ENCODE assay signal across 9 cellular contexts in the genomic region with DNA sequence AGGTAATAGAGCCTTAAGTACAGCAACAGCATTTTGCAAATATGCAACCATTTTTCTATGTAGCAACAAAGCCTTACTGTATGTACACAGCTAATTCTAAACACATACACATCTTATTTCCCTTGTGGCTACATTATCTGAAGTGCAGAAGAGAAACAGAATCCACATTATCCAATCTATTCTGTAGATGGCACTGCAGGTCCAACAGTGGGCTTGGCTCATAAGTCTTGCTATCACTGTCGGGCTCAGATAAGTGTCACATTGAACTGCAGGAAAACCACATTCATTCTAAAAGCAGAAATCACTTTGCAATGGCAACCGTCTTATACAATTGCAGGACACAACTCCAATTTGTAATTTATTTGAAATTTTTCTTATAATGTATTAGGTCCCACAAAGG.
DNase-seq lines count a peak whose midpoint lies in the region; ATAC-seq and TF ChIP-seq lines count a peak whose summit lies in the region.
"Had no signal": no experiment of that assay in that cellular context is flagged by ENCODE, and none has a peak within 500 bp of the region (broad histone marks: within the 10 kb centered on the region; RNA-seq: fewer than 3 reads in every experiment).

No MANE protein-coding gene starts in this region.

- H3K4me3 ChIP-seq in breast epithelium (no peak overlapping the region), choroid plexus epithelial cell (ENCODE audit: low read depth, low read length) (no peak overlapping the region)
- H3K4me3 ChIP-seq: SJCRH30 had no signal

- no peaks in the 10 kb centered on the region for H3K27me3 Mint-ChIP-seq in MCF 10A (ENCODE audit: insufficient read depth, unreplicated experiment)
- H3K27me3 Mint-ChIP-seq in glutamatergic neuron (ENCODE audit: unreplicated experiment), result no peaks in the 10 kb centered on the region

- intact Hi-C loops in MCF 10A (cut with micrococcal nuclease), result loop anchor here (1.0 to 10.0 kb wide), 5 partner anchors 221 to 1577 kb away; partner anchors contain the start of gene TPK1
- intact Hi-C loops in breast epithelium (cut with DNase I; ENCODE audit: low total_unique reads), result no loop called here

- no peaks in the 10 kb centered on the region for H3K4me1 ChIP-seq in breast epithelium
- H3K4me1 ChIP-seq: SJCRH30 had no signal

- H3K27me3 ChIP-seq in breast epithelium, result no peaks in the 10 kb centered on the region
- H3K27me3 ChIP-seq: SJCRH30 had no signal

- H3K9me3 ChIP-seq in breast epithelium, result no peaks in the 10 kb centered on the region
- H3K9me3 ChIP-seq: SJCRH30 had no signal

- no peaks in the 10 kb centered on the region for H3K36me3 ChIP-seq in breast epithelium
- H3K36me3 ChIP-seq: SJCRH30 had no signal

- no peak for ATAC-seq in HG02678 (IDR thresholded peaks at IDR 0.05; ENCODE audit: unreplicated experiment)

- H3K4me3 Mint-ChIP-seq in MCF 10A (ENCODE audit: unreplicated experiment) (no peak overlapping the region), glutamatergic neuron (ENCODE audit: unreplicated experiment) (no peak overlapping the region)

- DNase-seq in MCF 10A (ENCODE audit: unreplicated experiment) (peak; percentile 49), breast epithelium (ENCODE audit: low spot score in 2 of 2) (no peak), NCI-H2171 treated with DMSO at 0.1 percent for 48 hours (lab: John Stamatoyannopoulos, UW) (peak; percentile 78), choroid plexus epithelial cell (ENCODE audit: low read depth) (peak; percentile 66), pulmonary artery endothelial cell (ENCODE audit: low read depth, low spot score) (peak; percentile 1), KG1 (lab: John Stamatoyannopoulos, UW) (no peak), glutamatergic neuron (no peak)

- BruUV-seq in MCF 10A (replicated peaks; lab: Mats Ljungman, UMichigan), result no TSS peak

- TF ChIP-seq CTCF in MCF 10A (IDR thresholded peaks at IDR 0.05; ENCODE audit: unreplicated experiment) (peak; percentile 47), breast epithelium (IDR thresholded peaks at IDR 0.05) (no peak), choroid plexus epithelial cell (conservative IDR thresholded peaks at IDR 0.05; ENCODE audit: low read depth, low read length) (peak; percentile 62), glutamatergic neuron (IDR thresholded peaks at IDR 0.05; ENCODE audit: partially characterized antibody, unreplicated experiment) (no peak)

- H3K27ac Mint-ChIP-seq in MCF 10A (ENCODE audit: low read depth, unreplicated experiment) (no peak overlapping the region), glutamatergic neuron (ENCODE audit: unreplicated experiment) (no peak overlapping the region)

- POLR2A ChIA-PET in MCF 10A (lab: Yijun Ruan, JAX), result no interaction called here

- CTCF ChIA-PET in MCF 10A (lab: Yijun Ruan, JAX), result interaction anchor here (0.6 to 2.7 kb wide), 7 partner anchors 15 to 331 kb away, joined by 3 to 9 read pairs (median 3); no protein-coding TSS in a partner anchor

- H3K36me3 Mint-ChIP-seq in MCF 10A (ENCODE audit: insufficient read depth, unreplicated experiment) (no peaks in the 10 kb centered on the region), glutamatergic neuron (ENCODE audit: unreplicated experiment) (no peaks in the 10 kb centered on the region)

- no peak overlapping the region for H3K27ac ChIP-seq in breast epithelium
- H3K27ac ChIP-seq: SJCRH30 had no signal

- no peak for TF ChIP-seq POLR2A in breast epithelium (IDR thresholded peaks at IDR 0.05)

- H3K9me3 Mint-ChIP-seq in MCF 10A (ENCODE audit: unreplicated experiment) (no peaks in the 10 kb centered on the region), glutamatergic neuron (ENCODE audit: unreplicated experiment) (no peaks in the 10 kb centered on the region)

- H3K4me1 Mint-ChIP-seq in MCF 10A (ENCODE audit: insufficient read depth, unreplicated experiment), result no peaks in the 10 kb centered on the region
- peaks cover 20% of the 10 kb centered on the region for H3K4me1 Mint-ChIP-seq in glutamatergic neuron (ENCODE audit: low read depth, unreplicated experiment)

Comparison
In these comparisons a context has a peak if more than half of its experiments do, and no peak if none do; other contexts are left out.
1. DNase-seq: peak in MCF 10A (single experiment), NCI-H2171 treated with DMSO at 0.1 percent for 48 hours (single experiment), choroid plexus epithelial cell (single experiment) and pulmonary artery endothelial cell (single experiment); none in breast epithelium (0 of 2), KG1 (single experiment) and glutamatergic neuron (single experiment).
2. CTCF ChIP-seq: peak in MCF 10A (single experiment) and choroid plexus epithelial cell (single experiment); none in breast epithelium (0 of 3) and glutamatergic neuron (single experiment).